10 cellular contexts compared by ENCODE assay signal in genomic region chr5:124921694-124922093, GRCh38.
A peak's percentile ranks its signal among the peaks of the same experiment; 100 is the strongest.
DNase-seq lines count a peak whose midpoint lies in the region; ATAC-seq, FAIRE-seq and TF ChIP-seq lines count a peak whose summit lies in the region.
"Had no signal": no experiment of that assay in that cellular context is flagged by ENCODE, and none has a peak within 500 bp of the region (broad histone marks: within the 10 kb centered on the region; RNA-seq: fewer than 3 reads in every experiment).

No MANE protein-coding gene starts in this region.

- no peaks in the 10 kb centered on the region for H3K9me3 Mint-ChIP-seq in natural killer cell
- H3K9me3 Mint-ChIP-seq: activated T-helper 1 cell treated with anti-CD3 and anti-CD28 coated beads, Interleukin-12 subunit alpha, Interleukin-12 subunit beta, Interleukin-2, Interleukin-4 antibody, amounts not matched to agents 30 ng/mL and 10 ng/mL and 1 ng/mL, durations not matched to agents 14 hours and 24 hours and 36 hours had no signal

- DNase-seq in GM19239 (ENCODE audit: insufficient read length, low spot score), result no peak
- DNase-seq in activated CD4-positive, alpha-beta T cell treated with anti-CD3 and anti-CD28 coated beads for 1 hour, result no peak
- DNase-seq in effector CD4-positive, alpha-beta T cell, result no peak
- no peak for DNase-seq in natural killer cell
- DNase-seq: H7 had no signal

- H3K4me1 Mint-ChIP-seq in natural killer cell, result peaks cover 0 to 3% of the 10 kb centered on the region in 2 donors

- no peak for TF ChIP-seq CTCF in natural killer cell (IDR thresholded peaks at IDR 0.05)

- intact Hi-C loops in natural killer cell (cut with micrococcal nuclease), result no loop called here

- H3K4me3 Mint-ChIP-seq in natural killer cell, result no peak overlapping the region
- H3K4me3 Mint-ChIP-seq: activated T-helper 1 cell treated with anti-CD3 and anti-CD28 coated beads, Interleukin-12 subunit alpha, Interleukin-12 subunit beta, Interleukin-2, Interleukin-4 antibody, amounts not matched to agents 30 ng/mL and 10 ng/mL and 1 ng/mL, durations not matched to agents 14 hours and 24 hours and 36 hours; memory B cell had no signal

- H3K36me3 Mint-ChIP-seq in natural killer cell, result no peaks in the 10 kb centered on the region
- H3K36me3 Mint-ChIP-seq: memory B cell had no signal

- H3K27me3 Mint-ChIP-seq in natural killer cell (ENCODE audit: low read depth in 2 of 2), result no peaks in the 10 kb centered on the region
- H3K27me3 Mint-ChIP-seq: memory B cell had no signal

- H3K27ac Mint-ChIP-seq in natural killer cell, result no peak overlapping the region
- H3K27ac Mint-ChIP-seq: activated T-helper 1 cell treated with anti-CD3 and anti-CD28 coated beads, Interleukin-12 subunit alpha, Interleukin-12 subunit beta, Interleukin-2, Interleukin-4 antibody, amounts not matched to agents 30 ng/mL and 10 ng/mL and 1 ng/mL, durations not matched to agents 14 hours and 24 hours and 36 hours; memory B cell had no signal

- ATAC-seq in HG02798 (IDR thresholded peaks at IDR 0.05; ENCODE audit: poor library complexity, unreplicated experiment) (peak; percentile 8), HG03575 (IDR thresholded peaks at IDR 0.05; ENCODE audit: extremely low read depth, insufficient number of reproducible peaks, low FRiP score, unreplicated experiment) (peak; percentile 16), HG03139 (IDR thresholded peaks at IDR 0.05; ENCODE audit: unreplicated experiment) (no peak), natural killer cell (no peak)

- FAIRE-seq in GM19239 (lab: Jason Lieb, UNC), result peak; percentile 40

Comparison
In these comparisons a context has a peak if more than half of its experiments do, and no peak if none do; other contexts are left out.
1. ATAC-seq: peak in HG02798 (single experiment) and HG03575 (single experiment); none in HG03139 (single experiment) and natural killer cell (0 of 3).